16 cellular contexts compared by ENCODE assay signal in genomic region chr1:213658508-213658907, GRCh38.
DNase-seq lines count a peak whose midpoint lies in the region; TF ChIP-seq lines count a peak whose summit lies in the region.
"Had no signal": no experiment of that assay in that cellular context is flagged by ENCODE, and none has a peak within 500 bp of the region (broad histone marks: within the 10 kb centered on the region; RNA-seq: fewer than 3 reads in every experiment).

No MANE protein-coding gene starts in this region.

- no peak overlapping the region for H3K18ac ChIP-seq in neuronal stem cell (ENCODE audit: low read length)

- H3K4me2 ChIP-seq in osteoblast (ENCODE audit: insufficient read depth, low read length) (no peak overlapping the region), neuronal stem cell (ENCODE audit: insufficient read depth, low read length, poor library complexity, severe bottlenecking) (no peak overlapping the region)
- H3K4me2 ChIP-seq: BLaER1 treated with 17β-estradiol and CSF1 and Interleukin-3, amounts not matched to agents 10 nM and 100 nM; PC-9 had no signal

- H3K9me3 ChIP-seq in HEK293 (ENCODE audit: control insufficient read depth, insufficient read depth, low read depth, low read length), result no peaks in the 10 kb centered on the region
- no peaks in the 10 kb centered on the region for H3K9me3 ChIP-seq in osteoblast (ENCODE audit: low read depth, low read length)
- no peaks in the 10 kb centered on the region for H3K9me3 ChIP-seq in neuronal stem cell (replicated peaks in 1 of 2; ENCODE audit: control insufficient read depth in 2 of 2, insufficient read depth in 1 of 2, low read depth in 1 of 2, low read length in 2 of 2)
- H3K9me3 ChIP-seq: BLaER1 treated with 17β-estradiol and CSF1 and Interleukin-3, amounts not matched to agents 10 nM and 100 nM had no signal

- no peak overlapping the region for H3K14ac ChIP-seq in neuronal stem cell (ENCODE audit: low read length)

- no peak overlapping the region for H2BK15ac ChIP-seq in neuronal stem cell (ENCODE audit: low read length)

- H3K36me3 ChIP-seq in HEK293 (ENCODE audit: control insufficient read depth in 2 of 2, insufficient read depth in 1 of 2, low read length in 2 of 2) (no peaks in the 10 kb centered on the region), osteoblast (ENCODE audit: insufficient read depth, low read length) (no peaks in the 10 kb centered on the region), neuronal stem cell (replicated peaks in 1 of 2; ENCODE audit: control insufficient read depth in 2 of 2, insufficient read depth in 2 of 2, low read length in 2 of 2) (no peaks in the 10 kb centered on the region)
- H3K36me3 ChIP-seq: BLaER1 treated with 17β-estradiol and CSF1 and Interleukin-3, amounts not matched to agents 10 nM and 100 nM had no signal

- WGBS in neuronal stem cell (ENCODE audit: extremely low coverage in 2 of 2, insufficient read length in 2 of 2, insufficient replicate concordance in 1 of 2), 2 donors, result no CpG with 5 or more reads among the region's 3 CpGs

- H2BK12ac ChIP-seq in neuronal stem cell (ENCODE audit: low read length), result no peak overlapping the region

- TF ChIP-seq CTCF in HEK293 (tag by site-specific recombination; IDR thresholded peaks at IDR 0.05), result no peak
- TF ChIP-seq CTCF in osteoblast (IDR thresholded peaks at IDR 0.05; ENCODE audit: extremely low read depth, low read depth, low read length), result no peak

- POLR2A ChIA-PET in HEK293 (lab: Yijun Ruan, JAX), result no interaction called here

- no peak overlapping the region for H2AK5ac ChIP-seq in neuronal stem cell (ENCODE audit: low read depth, low read length)

- no peak overlapping the region for H4K8ac ChIP-seq in neuronal stem cell (ENCODE audit: low read depth, low read length)

- H2AFZ ChIP-seq in osteoblast (ENCODE audit: low read length) (no peak overlapping the region), neuronal stem cell (ENCODE audit: low read length) (no peak overlapping the region)
- H2AFZ ChIP-seq: PC-9 had no signal

- H3K79me1 ChIP-seq in neuronal stem cell (ENCODE audit: low read depth, low read length), result no peaks in the 10 kb centered on the region

- H3K27ac ChIP-seq in HEK293 (ENCODE audit: extremely low read depth, low read depth, low read length) (no peak overlapping the region), osteoblast (ENCODE audit: low read depth, low read length) (no peak overlapping the region), neuronal stem cell (replicated peaks; ENCODE audit: low read length) (no peak overlapping the region)
- H3K27ac ChIP-seq: BLaER1 treated with 17β-estradiol and CSF1 and Interleukin-3, amounts not matched to agents 10 nM and 100 nM; PC-9 had no signal

- no peak overlapping the region for H4K91ac ChIP-seq in neuronal stem cell (ENCODE audit: low read depth, low read length, poor library complexity)

- no peaks in the 10 kb centered on the region for H4K20me1 ChIP-seq in osteoblast (ENCODE audit: insufficient read depth, low read length)
- H4K20me1 ChIP-seq: BLaER1 treated with 17β-estradiol and CSF1 and Interleukin-3, amounts not matched to agents 10 nM and 100 nM had no signal

- H3K9ac ChIP-seq in neuronal stem cell (ENCODE audit: low read depth, low read length, poor library complexity), result no peak overlapping the region
- H3K9ac ChIP-seq: BLaER1 treated with 17β-estradiol and CSF1 and Interleukin-3, amounts not matched to agents 10 nM and 100 nM had no signal

- no peak overlapping the region for H3K23ac ChIP-seq in neuronal stem cell (ENCODE audit: low read depth, low read length, poor library complexity)

- H3K79me2 ChIP-seq in osteoblast (ENCODE audit: insufficient read depth, low read length), result no peaks in the 10 kb centered on the region

- H2BK120ac ChIP-seq in neuronal stem cell (ENCODE audit: low read depth, low read length), result no peak overlapping the region

- H3K27me3 ChIP-seq in osteoblast (ENCODE audit: insufficient read depth, low read length) (no peaks in the 10 kb centered on the region), neuronal stem cell (ENCODE audit: control insufficient read depth in 3 of 3, insufficient read depth in 3 of 3, low read depth in 1 of 3, low read length in 3 of 3) (peaks cover 0 to 20% (median 0%) of the 10 kb centered on the region in 3 experiments)
- H3K27me3 ChIP-seq: BLaER1 treated with 17β-estradiol and CSF1 and Interleukin-3, amounts not matched to agents 10 nM and 100 nM had no signal

- no peak overlapping the region for H2BK5ac ChIP-seq in neuronal stem cell (ENCODE audit: low read length)

- CTCF ChIA-PET in HEK293 (lab: Yijun Ruan, JAX), result no interaction called here

- H3K4ac ChIP-seq in neuronal stem cell (ENCODE audit: low read length), result no peak overlapping the region

- DNase-seq in NCI-H2196 (lab: John Stamatoyannopoulos, UW; ENCODE audit: unreplicated experiment) (peak; percentile 59), SK-N-DZ (ENCODE audit: low spot score) (peak; percentile 17), osteoblast (ENCODE audit: insufficient read length, low spot score, missing footprints) (peak; percentile 72), T-helper 9 cell (no peak), nucleus accumbens (lab: John Stamatoyannopoulos, UW) (no peak), neuronal stem cell (ENCODE audit: low spot score) (no peak)
- DNase-seq: Calu3; CD8-positive, alpha-beta T cell; DMS79; NCI-H1105 treated with DMSO at 0.1 percent for 48 hours; NCI-H1930; NCI-H2171 treated with DMSO at 0.1 percent for 48 hours; PC-9 had no signal

- H3K4me3 ChIP-seq in HEK293 (ENCODE audit: low read depth, low read length) (no peak overlapping the region), osteoblast (ENCODE audit: insufficient read depth, low read length) (no peak overlapping the region), neuronal stem cell (ENCODE audit: low read length in 2 of 2) (no peak overlapping the region)
- H3K4me3 ChIP-seq: BLaER1 treated with 17β-estradiol and CSF1 and Interleukin-3, amounts not matched to agents 10 nM and 100 nM; K562; PC-9 had no signal

- H3K4me1 ChIP-seq in HEK293 (ENCODE audit: control insufficient read depth, insufficient read depth, low read length) (no peaks in the 10 kb centered on the region), osteoblast (ENCODE audit: insufficient read depth, low read length) (no peaks in the 10 kb centered on the region), neuronal stem cell (ENCODE audit: control insufficient read depth in 2 of 2, insufficient read depth in 1 of 2, low read depth in 1 of 2, low read length in 2 of 2) (peaks cover 0 to 3% of the 10 kb centered on the region in 2 donors)
- H3K4me1 ChIP-seq: BLaER1 treated with 17β-estradiol and CSF1 and Interleukin-3, amounts not matched to agents 10 nM and 100 nM had no signal

TF ChIP-seq in HEK293, 187 proteins besides CTCF, POLR2A, EP300 and RAD21:
- TF ChIP-seq FEZF1 (tag by site-specific recombination; IDR thresholded peaks at IDR 0.05) (peak; percentile 30; the same call in 1 of the 2 replicates), ZNF214 (tag by site-specific recombination; IDR thresholded peaks at IDR 0.05; ENCODE audit: borderline replicate concordance) (no peak), ZNF354C (tag by site-specific recombination; IDR thresholded peaks at IDR 0.05; ENCODE audit: borderline replicate concordance, low read depth) (no peak), SETDB1 (IDR thresholded peaks at IDR 0.05; ENCODE audit: insufficient read length, low read length) (no peak), ZNF398 (tag by site-specific recombination; IDR thresholded peaks at IDR 0.05) (no peak), ZNF169 (tag by site-specific recombination; IDR thresholded peaks at IDR 0.05) (no peak), OVOL3 (tag by site-specific recombination; IDR thresholded peaks at IDR 0.05) (no peak), ZNF792 (tag by site-specific recombination; IDR thresholded peaks at IDR 0.05) (no peak), ZNF391 (tag by site-specific recombination; IDR thresholded peaks at IDR 0.05; ENCODE audit: borderline replicate concordance, low read depth) (no peak), ZNF585B (tag by site-specific recombination; IDR thresholded peaks at IDR 0.05) (peak; percentile 60), GLIS2 (tag by site-specific recombination; IDR thresholded peaks at IDR 0.05) (no peak), ZNF423 (tag by site-specific recombination; IDR thresholded peaks at IDR 0.05) (no peak), SCRT2 (tag by site-specific recombination; IDR thresholded peaks at IDR 0.05) (no peak)

Comparison
In these comparisons a context has a peak if more than half of its experiments do, and no peak if none do; other contexts are left out.
1. DNase-seq: peak in NCI-H2196 (single experiment), SK-N-DZ (single experiment) and osteoblast (single experiment); none in T-helper 9 cell (single experiment), nucleus accumbens (0 of 56) and neuronal stem cell (single experiment).